In the genomic region with DNA sequence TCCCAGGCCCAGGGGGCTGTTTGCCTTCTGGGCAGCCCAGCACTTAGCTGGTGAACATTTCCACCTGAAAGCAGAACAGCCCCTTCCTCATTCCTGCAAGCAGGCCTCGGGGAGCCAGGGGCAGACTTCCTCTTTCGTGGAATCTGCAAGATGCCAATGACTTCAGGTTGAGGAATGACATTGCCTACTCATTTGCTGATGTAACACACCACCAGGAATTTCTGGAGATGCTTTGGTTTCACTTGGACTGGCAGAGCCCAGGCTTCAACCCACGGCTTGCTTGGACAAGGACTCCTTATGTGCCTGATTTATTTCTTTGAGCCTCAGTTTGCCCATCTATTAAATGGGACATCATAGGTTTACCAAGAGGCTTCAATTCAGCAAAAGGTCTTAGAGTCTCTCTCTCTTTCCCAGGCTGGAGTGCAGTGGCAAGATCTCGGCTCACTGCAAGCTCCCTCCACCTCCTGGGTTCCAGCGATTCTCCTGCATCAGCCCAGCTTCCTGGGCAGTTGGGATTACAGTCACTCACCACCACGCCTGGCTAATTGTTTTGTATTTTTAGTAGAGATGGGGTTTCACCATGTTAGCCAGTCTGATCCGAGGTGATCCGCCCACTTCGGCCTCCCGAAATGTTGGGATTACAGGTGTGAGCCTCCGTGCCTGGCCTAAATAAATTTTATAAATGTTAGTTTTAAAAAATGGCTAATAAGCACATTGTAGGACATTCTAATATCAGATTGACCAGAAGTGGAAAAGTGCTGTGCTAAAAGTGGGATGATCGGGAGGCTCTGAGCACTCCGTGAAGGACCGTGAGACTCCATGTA, we compare ENCODE assay signal across 8 cellular contexts. TPM values are rescaled to one million over a fixed set of nuclear protein-coding genes. Genes with fewer than 3 reads are reported as not detected.
A peak's percentile ranks its signal among the peaks of the same experiment; 100 is the strongest.
DNase-seq lines count a peak whose midpoint lies in the region; ATAC-seq and TF ChIP-seq lines count a peak whose summit lies in the region.

No MANE protein-coding gene starts in this region.

- ATAC-seq in heart right ventricle (peak in 1 of 8 donors; percentile 4), Right ventricle myocardium superior (ENCODE audit: poor library complexity) (no peak), GM21576 (IDR thresholded peaks at IDR 0.05; ENCODE audit: unreplicated experiment) (no peak)
- ATAC-seq in activated CD8-positive, alpha-beta T cell treated with anti-CD3 and anti-CD28 coated beads, Interleukin-2, amount 10 ng/mL, durations not matched to agents 7 days and 5 days: no peak

- peak overlapping the region; percentile 96 for H3K27ac Mint-ChIP-seq in activated CD8-positive, alpha-beta T cell treated with anti-CD3 and anti-CD28 coated beads, Interleukin-2, amount 10 ng/mL, durations not matched to agents 7 days and 5 days

- intact Hi-C loops in heart right ventricle (cut with DNase I): loop anchor here in 6 of 10 donors (5.0 to 10.0 kb wide), 6 partner anchors 122 to 1417 kb away; partner anchors contain the start of gene AIPL1 (in 3 of the 6)
- intact Hi-C loops in Right ventricle myocardium superior (cut with DNase I): loop anchor here (5.0 kb wide), 1 partner anchor 852 kb away; the partner anchor contains the start of gene AIPL1
- intact Hi-C loops in uterus (cut with DNase I; ENCODE audit: low total_unique reads): loop anchor here (5.0 kb wide), 1 partner anchor 842 kb away; no protein-coding TSS in a partner anchor

- no peak for TF ChIP-seq POLR2A in uterus (IDR thresholded peaks at IDR 0.05)

- POLR2A ChIA-PET in activated CD8-positive, alpha-beta T cell treated with anti-CD3 and anti-CD28 coated beads, Interleukin-2, amount 10 ng/mL, durations not matched to agents 7 days and 5 days (lab: Charles Lee): interaction anchor here (0.7 to 4.1 kb wide), 2 partner anchors 99 to 865 kb away, joined by 3 to 18 read pairs; partner anchors contain the start of genes DERL2 and MIS12

- H3K4me3 ChIP-seq in heart right ventricle (peak overlapping the region in 5 of 10 donors; percentile 51 to 71 (median 67)), kidney epithelial cell (ENCODE audit: low read depth, low read length) (no peak overlapping the region), uterus (peak overlapping the region in 1 of 2 donors; percentile 36)

- H3K4me1 Mint-ChIP-seq in activated CD8-positive, alpha-beta T cell treated with anti-CD3 and anti-CD28 coated beads, Interleukin-2, amount 10 ng/mL, durations not matched to agents 7 days and 5 days (ENCODE audit: low read depth): peaks cover 55% of the 10 kb centered on the region

- no peaks in the 10 kb centered on the region for H3K9me3 Mint-ChIP-seq in activated CD8-positive, alpha-beta T cell treated with anti-CD3 and anti-CD28 coated beads, Interleukin-2, amount 10 ng/mL, durations not matched to agents 7 days and 5 days (ENCODE audit: insufficient read depth)

- CTCF ChIA-PET in activated CD8-positive, alpha-beta T cell treated with anti-CD3 and anti-CD28 coated beads, Interleukin-2, amount 10 ng/mL, durations not matched to agents 7 days and 5 days (lab: Charles Lee): interaction anchor here (1.6 to 2.5 kb wide), 4 partner anchors 9 to 851 kb away, joined by 4 to 6 read pairs (median 5); no protein-coding TSS in a partner anchor

- H3K27ac ChIP-seq in heart right ventricle (peak overlapping the region; percentile 74 to 96 (median 91)), uterus (peak overlapping the region; percentile 87 to 88)

- peaks cover 5% of the 10 kb centered on the region for H3K27me3 Mint-ChIP-seq in activated CD8-positive, alpha-beta T cell treated with anti-CD3 and anti-CD28 coated beads, Interleukin-2, amount 10 ng/mL, durations not matched to agents 7 days and 5 days (ENCODE audit: low read depth)

- H3K27me3 ChIP-seq in heart right ventricle (no peaks in the 10 kb centered on the region), kidney epithelial cell (ENCODE audit: control insufficient read depth, insufficient read depth, low read length) (no peaks in the 10 kb centered on the region), uterus (no peaks in the 10 kb centered on the region)

- H3K36me3 ChIP-seq in heart right ventricle (peaks cover 0 to 21% (median 4%) of the 10 kb centered on the region in 9 donors), kidney epithelial cell (ENCODE audit: control insufficient read depth, insufficient read depth, low read length) (no peaks in the 10 kb centered on the region), uterus (no peaks in the 10 kb centered on the region)

- H3K4me1 ChIP-seq in heart right ventricle: peaks cover 10 to 53% (median 42%) of the 10 kb centered on the region in 9 donors
- H3K4me1 ChIP-seq in uterus: peaks cover 0 to 17% of the 10 kb centered on the region in 2 donors

- no peak for DNase-seq in heart right ventricle
- no peak for DNase-seq in Right ventricle myocardium superior
- no peak for DNase-seq in activated CD8-positive, alpha-beta T cell treated with anti-CD3 and anti-CD28 coated beads, Interleukin-2, amount 10 ng/mL, durations not matched to agents 7 days and 5 days
- peak; percentile 64 for DNase-seq in kidney epithelial cell (ENCODE audit: low read depth)
- no peak for DNase-seq in uterus
- DNase-seq in NCI-H2081 treated with DMSO at 0.1 percent for 48 hours (lab: John Stamatoyannopoulos, UW): no peak
- DNase-seq in NCI-H1048 (lab: John Stamatoyannopoulos, UW): no peak

- peaks cover 32% of the 10 kb centered on the region for H3K36me3 Mint-ChIP-seq in activated CD8-positive, alpha-beta T cell treated with anti-CD3 and anti-CD28 coated beads, Interleukin-2, amount 10 ng/mL, durations not matched to agents 7 days and 5 days (ENCODE audit: low read depth)

- TF ChIP-seq CTCF in heart right ventricle (IDR thresholded peaks at IDR 0.05): no peak
- TF ChIP-seq CTCF in kidney epithelial cell (IDR thresholded peaks at IDR 0.05; ENCODE audit: insufficient read depth, low read length, poor library complexity, severe bottlenecking): no peak
- no peak for TF ChIP-seq CTCF in uterus (IDR thresholded peaks at IDR 0.05)

- H3K4me3 Mint-ChIP-seq in activated CD8-positive, alpha-beta T cell treated with anti-CD3 and anti-CD28 coated beads, Interleukin-2, amount 10 ng/mL, durations not matched to agents 7 days and 5 days: peak overlapping the region; percentile 96

- 78% methylated on average over 14 of the region's 14 CpGs for WGBS in heart right ventricle, 2 donors

- H3K9me3 ChIP-seq in heart right ventricle (no peaks in the 10 kb centered on the region), uterus (no peaks in the 10 kb centered on the region)

RNA-seq across cellular contexts. Expression of gene NLRP1, which starts 0.9 kb away (rescaled TPM):
- 10 to 100 TPM in 2 of 10 donors, 1 to 10 TPM in 8; 4.9 to 11.3 (median 7.6) TPM for total RNA-seq in heart right ventricle
- 10 to 100 TPM in 1 of 2 donors, 1 to 10 TPM in 1; 6.2 to 34.3 TPM for polyA plus RNA-seq in heart right ventricle
- 7.9 TPM for total RNA-seq in Right ventricle myocardium superior
- total RNA-seq in activated CD8-positive, alpha-beta T cell treated with anti-CD3 and anti-CD28 coated beads, Interleukin-2, amount 10 ng/mL, durations not matched to agents 7 days and 5 days: 10 to 100 TPM; 44.5 to 46.1 TPM
- total RNA-seq in kidney epithelial cell: 14.4 and 15.7 TPM in 2 replicates
- 10 to 100 TPM; 13.8 to 78.3 (median 47.0) TPM for total RNA-seq in uterus
